Comparison of ENCODE assay signal across 22 cellular contexts in genomic region chr5:9863486-9863885, GRCh38.
A peak's percentile ranks its signal among the peaks of the same experiment; 100 is the strongest.
DNase-seq lines count a peak whose midpoint lies in the region; ATAC-seq and TF ChIP-seq lines count a peak whose summit lies in the region.
"Had no signal": no experiment of that assay in that cellular context is flagged by ENCODE, and none has a peak within 500 bp of the region (broad histone marks: within the 10 kb centered on the region; RNA-seq: fewer than 3 reads in every experiment).

No MANE protein-coding gene starts in this region.

- ATAC-seq in lower lobe of right lung (no peak), GM21360 (IDR thresholded peaks at IDR 0.05; ENCODE audit: unreplicated experiment) (no peak)
- ATAC-seq: A549; CD8-positive, alpha-beta T cell; GM12878 had no signal

- H3K9me3 ChIP-seq in spleen (peaks cover 0 to 49% (median 44%) of the 10 kb centered on the region in 8 donors), lower lobe of right lung (peaks cover 29% of the 10 kb centered on the region)

- no peak overlapping the region for H3K4me3 ChIP-seq in spleen
- H3K4me3 ChIP-seq in lower lobe of right lung: no peak overlapping the region
- H3K4me3 ChIP-seq: A549; BLaER1 treated with 17β-estradiol and CSF1 and Interleukin-3, amounts not matched to agents 10 nM and 100 nM; GM12878 had no signal

- H3K4me1 ChIP-seq in spleen: no peaks in the 10 kb centered on the region
- no peaks in the 10 kb centered on the region for H3K4me1 ChIP-seq in lower lobe of right lung
- H3K4me1 ChIP-seq: A549; BLaER1 treated with 17β-estradiol and CSF1 and Interleukin-3, amounts not matched to agents 10 nM and 100 nM had no signal

- in situ Hi-C loops in Caki2 (cut with HindIII; ENCODE audit: low pct_unique_long_range_greater_than_20kb, low sequenced_read_pairs): no loop called here

- intact Hi-C loops in spleen (cut with DNase I; ENCODE audit: low total_unique reads): no loop called here
- intact Hi-C loops in lower lobe of right lung (cut with DNase I): no loop called here

- 85 to 89% (median 87%) methylated on average over 6 of the region's 6 CpGs for WGBS in spleen, 5 donors

- H3K36me3 ChIP-seq in spleen: no peaks in the 10 kb centered on the region
- H3K36me3 ChIP-seq in lower lobe of right lung: no peaks in the 10 kb centered on the region
- H3K36me3 ChIP-seq: BLaER1 treated with 17β-estradiol and CSF1 and Interleukin-3, amounts not matched to agents 10 nM and 100 nM had no signal

- H3K27me3 ChIP-seq in spleen (replicated peaks in 1 of 7): no peaks in the 10 kb centered on the region
- H3K27me3 ChIP-seq in lower lobe of right lung (ENCODE audit: low read depth): no peaks in the 10 kb centered on the region
- H3K27me3 ChIP-seq: BLaER1 treated with 17β-estradiol and CSF1 and Interleukin-3, amounts not matched to agents 10 nM and 100 nM had no signal

- TF ChIP-seq POLR2A in spleen (IDR thresholded peaks at IDR 0.05): no peak

- H3K27ac ChIP-seq in spleen (no peak overlapping the region), lower lobe of right lung (no peak overlapping the region)
- H3K27ac ChIP-seq: 22Rv1; A549; BLaER1 treated with 17β-estradiol and CSF1 and Interleukin-3, amounts not matched to agents 10 nM and 100 nM; C4-2B had no signal

- no peak for TF ChIP-seq CTCF in spleen (IDR thresholded peaks at IDR 0.05 in 8 of 11, conservative IDR thresholded peaks at IDR 0.05 in 3 of 11)
- no peak for TF ChIP-seq CTCF in lower lobe of right lung (IDR thresholded peaks at IDR 0.05)

- DNase-seq in Caki2 (ENCODE audit: low read depth): peak; percentile 16
- peak; percentile 52 for DNase-seq in NCI-H526 treated with DMSO at 0.1 percent for 48 hours (lab: John Stamatoyannopoulos, UW)
- DNase-seq in kidney tubule cell (ENCODE audit: low spot score): peak; percentile 54
- DNase-seq in spleen: no peak
- no peak for DNase-seq in lower lobe of right lung
- DNase-seq: AML-193; Caco-2; CD4-positive, alpha-beta T cell; CD8-positive, alpha-beta T cell; DMS 273 treated with DMSO at 0.1 percent for 48 hours; DMS153; DMS53; DMS79; DND-41; EL; GDM1 had no signal

Comparison
In these comparisons a context has a peak if more than half of its experiments do, and no peak if none do; other contexts are left out.
1. DNase-seq: peak in Caki2 (single experiment), NCI-H526 treated with DMSO at 0.1 percent for 48 hours (single experiment) and kidney tubule cell (single experiment); none in spleen (single experiment) and lower lobe of right lung (single experiment).